Comparison of ENCODE assay signal across 12 cellular contexts in genomic region chr2:46332686-46333281, GRCh38. TPM values are rescaled to one million over a fixed set of nuclear protein-coding genes. Genes with fewer than 3 reads are reported as not detected.
DNase-seq lines count a peak whose midpoint lies in the region; TF ChIP-seq lines count a peak whose summit lies in the region.
"Had no signal": no experiment of that assay in that cellular context is flagged by ENCODE, and none has a peak within 500 bp of the region (broad histone marks: within the 10 kb centered on the region; RNA-seq: fewer than 3 reads in every experiment).

No MANE protein-coding gene starts in this region.

- in situ Hi-C loops in G401 (cut with HindIII; ENCODE audit: low sequenced_read_pairs), result no loop called here

- H3K27ac ChIP-seq in right atrium auricular region (peak overlapping the region; percentile 83 to 89), skin epidermis (peak overlapping the region in 14 of 21 experiments; percentile 1 to 87 (median 74)), neural progenitor cell (no peak overlapping the region)

- H3K4me3 ChIP-seq in right atrium auricular region, result no peak overlapping the region
- no peak overlapping the region for H3K4me3 ChIP-seq in skin epidermis
- H3K4me3 ChIP-seq in neural progenitor cell, result no peak overlapping the region
- H3K4me3 ChIP-seq: GM12878 had no signal

- H3F3A ChIP-seq in neural progenitor cell (ENCODE audit: low read depth), result no peaks in the 10 kb centered on the region

- H3K4me1 ChIP-seq in right atrium auricular region (peaks cover 0 to 100% of the 10 kb centered on the region in 2 donors), neural progenitor cell (peaks cover 15% of the 10 kb centered on the region)

- H3K9me3 ChIP-seq in right atrium auricular region, result no peaks in the 10 kb centered on the region
- H3K9me3 ChIP-seq in neural progenitor cell (ENCODE audit: low read depth), result no peaks in the 10 kb centered on the region

- CTCF ChIA-PET in Calu3 (lab: Charles Lee), result interaction anchor here (0.9 kb wide), 1 partner anchor 18 kb away, joined by 3 read pairs; no protein-coding TSS in a partner anchor

- TF ChIP-seq CTCF in Calu3 (IDR thresholded peaks at IDR 0.05; ENCODE audit: unreplicated experiment) (no peak), right atrium auricular region (IDR thresholded peaks at IDR 0.05) (no peak), neural progenitor cell (IDR thresholded peaks at IDR 0.05) (no peak), endothelial cell (IDR thresholded peaks at IDR 0.05; ENCODE audit: unreplicated experiment) (no peak)

- no peak overlapping the region for H3K9ac ChIP-seq in neural progenitor cell

- H3K27ac Mint-ChIP-seq in Calu3 (ENCODE audit: unreplicated experiment) (peak overlapping the region; percentile 6), neural progenitor cell (no peak overlapping the region), endothelial cell (ENCODE audit: unreplicated experiment) (no peak overlapping the region)
- H3K27ac Mint-ChIP-seq: activated T-cell treated with anti-CD3 and anti-CD28 coated beads, Interleukin-2, amount 50 U/mL, for 24 hours had no signal

- no peak overlapping the region for H3K4me2 ChIP-seq in neural progenitor cell

- peaks cover 67% of the 10 kb centered on the region for H3K4me1 Mint-ChIP-seq in Calu3 (ENCODE audit: low read depth, unreplicated experiment)
- peaks cover 60% of the 10 kb centered on the region for H3K4me1 Mint-ChIP-seq in neural progenitor cell
- H3K4me1 Mint-ChIP-seq in endothelial cell (ENCODE audit: unreplicated experiment), result peaks cover 74% of the 10 kb centered on the region

- DNase-seq in Calu3 (no peak), amniotic epithelial cell (ENCODE audit: low read depth) (peak; percentile 68), right atrium auricular region (ENCODE audit: low spot score) (no peak), neural progenitor cell (ENCODE audit: low spot score) (no peak), G401 (ENCODE audit: low spot score) (no peak), endothelial cell (ENCODE audit: low spot score) (no peak)
- no peak for DNase-seq in stimulated activated CD4-positive, alpha-beta T cell treated with anti-CD3 and anti-CD28 coated beads, Interleukin-1b, Interleukin-23, amount 100 ng/mL, for 48 hours
- DNase-seq: activated T-cell treated with anti-CD3 and anti-CD28 coated beads, Interleukin-2, amount 50 U/mL, for 24 hours; naive thymus-derived CD8-positive, alpha-beta T cell; NCI-H187 had no signal

- H3K27me3 ChIP-seq in right atrium auricular region (no peaks in the 10 kb centered on the region), neural progenitor cell (no peaks in the 10 kb centered on the region)

- H3K79me2 ChIP-seq in neural progenitor cell (ENCODE audit: low read depth), result no peaks in the 10 kb centered on the region

- no peak overlapping the region for H2AFZ ChIP-seq in neural progenitor cell (replicated peaks)

- intact Hi-C loops in Calu3 (cut with micrococcal nuclease; ENCODE audit: unreplicated experiment), result no loop called here

- H3K4me3 Mint-ChIP-seq in Calu3 (ENCODE audit: low read depth, unreplicated experiment), result no peak overlapping the region
- H3K4me3 Mint-ChIP-seq in neural progenitor cell, result no peak overlapping the region
- H3K4me3 Mint-ChIP-seq in endothelial cell (ENCODE audit: unreplicated experiment), result no peak overlapping the region
- H3K4me3 Mint-ChIP-seq: activated T-cell treated with anti-CD3 and anti-CD28 coated beads, Interleukin-2, amount 50 U/mL, for 24 hours; naive thymus-derived CD8-positive, alpha-beta T cell had no signal

- no peaks in the 10 kb centered on the region for H4K20me1 ChIP-seq in neural progenitor cell (ENCODE audit: low read depth)

- H3K36me3 ChIP-seq in right atrium auricular region, result no peaks in the 10 kb centered on the region
- no peaks in the 10 kb centered on the region for H3K36me3 ChIP-seq in neural progenitor cell

- peaks cover 12% of the 10 kb centered on the region for H3K27me3 Mint-ChIP-seq in Calu3 (ENCODE audit: unreplicated experiment)
- peaks cover 8% of the 10 kb centered on the region for H3K27me3 Mint-ChIP-seq in neural progenitor cell (ENCODE audit: insufficient read depth, low read depth)
- H3K27me3 Mint-ChIP-seq in endothelial cell (ENCODE audit: unreplicated experiment), result peaks cover 11% of the 10 kb centered on the region
- H3K27me3 Mint-ChIP-seq: activated T-cell treated with anti-CD3 and anti-CD28 coated beads, Interleukin-2, amount 50 U/mL, for 24 hours had no signal

- H3K9me3 Mint-ChIP-seq in Calu3 (ENCODE audit: low read depth, unreplicated experiment) (no peaks in the 10 kb centered on the region), neural progenitor cell (peaks cover 9% of the 10 kb centered on the region), endothelial cell (ENCODE audit: unreplicated experiment) (no peaks in the 10 kb centered on the region)
- H3K9me3 Mint-ChIP-seq: activated T-cell treated with anti-CD3 and anti-CD28 coated beads, Interleukin-2, amount 50 U/mL, for 24 hours; naive thymus-derived CD8-positive, alpha-beta T cell had no signal

- H3K36me3 Mint-ChIP-seq in Calu3 (ENCODE audit: insufficient read depth, unreplicated experiment) (peaks cover 13% of the 10 kb centered on the region), neural progenitor cell (no peaks in the 10 kb centered on the region), endothelial cell (ENCODE audit: low read depth, unreplicated experiment) (peaks cover 2% of the 10 kb centered on the region)
- H3K36me3 Mint-ChIP-seq: naive thymus-derived CD8-positive, alpha-beta T cell had no signal

- no TSS peak for BruUV-seq in Calu3 (replicated peaks; lab: Mats Ljungman, UMichigan)

RNA-seq across cellular contexts. Expression of gene EPAS1, which starts 35.6 kb away (rescaled TPM):
- total RNA-seq in Calu3 (2022) (18.5 and 28.1 TPM in 2 replicates), right atrium auricular region (100 to 1,000 TPM; 257 to 311 TPM), neural progenitor cell (ENCODE audit: low replicate concordance) (0.15 and 1.1 TPM in 2 replicates), endothelial cell (ENCODE audit: unreplicated experiment) (280 TPM)
- total RNA-seq in G401 (2014; rRNA removed; shearing (Covaris generic)), result 0.03 TPM in 1 of 2 replicates, not detected in the other
